ENCODE assay signal across 24 cellular contexts in the genomic region with DNA sequence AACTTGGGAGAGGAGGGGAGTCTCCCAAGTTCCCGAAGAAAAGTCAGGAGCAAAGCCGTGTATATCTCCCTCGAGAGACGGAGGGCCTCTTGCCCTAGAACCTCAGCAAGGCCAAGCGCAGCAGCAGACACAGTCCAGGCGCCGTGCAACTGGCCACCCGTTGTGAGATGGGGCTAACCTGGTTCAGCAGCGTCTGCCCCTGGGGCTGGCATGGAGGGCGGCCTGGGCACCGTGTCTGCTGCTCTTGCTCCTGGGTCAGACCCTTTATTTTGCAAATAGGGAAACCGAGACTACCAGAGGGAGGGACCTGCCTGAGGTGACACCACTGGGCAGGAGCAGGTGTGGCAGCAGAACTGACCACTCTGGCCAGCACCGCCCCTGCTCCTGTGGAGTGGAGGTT.
"Had no signal": no experiment of that assay in that cellular context is flagged by ENCODE, and none has a peak within 500 bp of the region (broad histone marks: within the 10 kb centered on the region; RNA-seq: fewer than 3 reads in every experiment).

No MANE protein-coding gene starts in this region.

- H3K9ac ChIP-seq: KMS-11 had no signal

- ATAC-seq: activated T-cell treated with anti-CD3 and anti-CD28 coated beads, Interleukin-2, amount 50 U/mL, for 72 hours; Panc1; T-cell had no signal

- DNase-seq: activated CD4-positive, alpha-beta memory T cell treated with anti-CD3 and anti-CD28 coated beads for 36 hours; activated CD4-positive, alpha-beta T cell treated with anti-CD3 and anti-CD28 coated beads, Interleukin-2, amount 10 ng/mL, durations not matched to agents 7 days and 5 days; activated CD4-positive, CD25-positive, alpha-beta regulatory T cell; activated CD8-positive, alpha-beta memory T cell treated with anti-CD3 and anti-CD28 coated beads for 24 hours; activated gamma-delta T cell treated with Interleukin-2 at 50 U/mL for 16 hours; activated T-cell treated with anti-CD3 and anti-CD28 coated beads, Interleukin-2, amount 50 U/mL, for 72 hours; MV-4-11; NCI-H1092 treated with DMSO at 0.1 percent for 48 hours; NCI-H1417 treated with DMSO at 0.1 percent for 48 hours; NCI-H1694 treated with DMSO at 0.1 percent for 48 hours; NCI-H2029 treated with DMSO at 0.1 percent for 48 hours; NCI-H345; NCI-H510A; NCI-H526 treated with DMSO at 0.1 percent for 48 hours; NCI-H82; NK-92 treated with Interleukin-12 subunit alpha and Interleukin-12 subunit beta, amount 100 ng/mL, for 24 hours; OCI-M1; RPMI8226; SHP77 treated with DMSO at 0.1 percent for 48 hours; T-cell; T-helper 2 cell; T1000 had no signal

- H3K27ac ChIP-seq: KMS-11 had no signal

- H3K4me2 ChIP-seq: KMS-11 had no signal
